8 cellular contexts compared by ENCODE assay signal in genomic region chr3:134794950-134795775, GRCh38. TPM values are rescaled to one million over a fixed set of nuclear protein-coding genes. Genes with fewer than 3 reads are reported as not detected.
DNase-seq lines count a peak whose midpoint lies in the region; ATAC-seq and TF ChIP-seq lines count a peak whose summit lies in the region.

EPHB1 (plus strand) TSS chr3:134795260.

- H3K36me3 ChIP-seq in SU-DHL-6 (ENCODE audit: low read length) = no peaks in the 10 kb centered on the region

- H3K4me2 ChIP-seq in SU-DHL-6 (ENCODE audit: low read depth, low read length, poor library complexity, severe bottlenecking) = no peak within 1 kb of the TSS

- no peaks in the 10 kb centered on the region for H4K20me1 ChIP-seq in SU-DHL-6 (ENCODE audit: low read depth, low read length)

- H3K27ac ChIP-seq in SU-DHL-6 (ENCODE audit: low read depth, low read length) = no peak within 1 kb of the TSS

- no peaks in the 10 kb centered on the region for H3K9me3 ChIP-seq in SU-DHL-6 (ENCODE audit: insufficient read depth, low read length)

- peak; percentile 83 for TF ChIP-seq CTCF in SU-DHL-6 (IDR thresholded peaks at IDR 0.05; ENCODE audit: insufficient read depth, low read length, poor library complexity, severe bottlenecking)

- peak; percentile 56 for DNase-seq in NK-92 treated with Interleukin-12 subunit alpha and Interleukin-12 subunit beta, amount 100 ng/mL, for 24 hours (lab: John Stamatoyannopoulos, UW)
- DNase-seq in NK-92 (lab: John Stamatoyannopoulos, UW; ENCODE audit: unreplicated experiment) (no peak), NCI-H1105 (lab: John Stamatoyannopoulos, UW) (peak; percentile 99), astrocyte of the hippocampus (ENCODE audit: low read depth, low spot score) (peak; percentile 95), hippocampal formation (lab: John Stamatoyannopoulos, UW) (peak; percentile 81 to 86), renal cortical epithelial cell (ENCODE audit: low read depth) (peak; percentile 96)

- H3K9ac ChIP-seq in SU-DHL-6 (ENCODE audit: low read length) = no peak within 1 kb of the TSS

- H3K27me3 ChIP-seq in SU-DHL-6 (ENCODE audit: low read length) = no peaks in the 10 kb centered on the region

- H3K4me3 ChIP-seq in SU-DHL-6 (ENCODE audit: insufficient read depth, low read length, poor library complexity, severe bottlenecking) = no peak within 1 kb of the TSS

- ATAC-seq in HG02798 (IDR thresholded peaks at IDR 0.05; ENCODE audit: poor library complexity, unreplicated experiment) = peak; percentile 84

- H2AFZ ChIP-seq in SU-DHL-6 (ENCODE audit: low read depth, low read length, severe bottlenecking) = no peak within 1 kb of the TSS

- no peaks in the 10 kb centered on the region for H3K79me2 ChIP-seq in SU-DHL-6 (ENCODE audit: insufficient read depth, low read length)

- no peaks in the 10 kb centered on the region for H3K9me2 ChIP-seq in SU-DHL-6 (replicated peaks; ENCODE audit: insufficient read depth, low read length)

- H3F3A ChIP-seq in SU-DHL-6 (ENCODE audit: insufficient read depth) = no peaks in the 10 kb centered on the region

RNA-seq across cellular contexts. Expression of gene EPHB1, which starts in this region (rescaled TPM):
- total RNA-seq in renal cortical epithelial cell = 6.3 and 17.4 TPM in 2 replicates
